In genomic region chr2:3459185-3460015, GRCh38 we compare ENCODE assay signal across 13 cellular contexts. TPM values are rescaled to one million over a fixed set of nuclear protein-coding genes. Genes with fewer than 3 reads are reported as not detected.
DNase-seq lines count a peak whose midpoint lies in the region; ATAC-seq, FAIRE-seq and TF ChIP-seq lines count a peak whose summit lies in the region.
"Had no signal": no experiment of that assay in that cellular context is flagged by ENCODE, and none has a peak within 500 bp of the region (broad histone marks: within the 10 kb centered on the region; RNA-seq: fewer than 3 reads in every experiment).

No MANE protein-coding gene starts in this region.

- intact Hi-C loops in pancreas (cut with DNase I) = no loop called here

- peak overlapping the region in 8 of 11 experiments; percentile 74 to 98 (median 90); a peak in 16 of 22 replicates for H3K4me2 ChIP-seq in BLaER1 treated with 17β-estradiol and CSF1 and Interleukin-3, amounts not matched to agents 10 nM and 100 nM

- peak overlapping the region in 2 of 11 experiments; percentile 23 to 25; a peak in 1 of 22 replicates for H3K9ac ChIP-seq in BLaER1 treated with 17β-estradiol and CSF1 and Interleukin-3, amounts not matched to agents 10 nM and 100 nM

- ATAC-seq in RWPE2 (ENCODE audit: low read depth) = no peak
- ATAC-seq in pancreas = peak; percentile 35 to 81 (median 60)
- ATAC-seq in GM21723 (IDR thresholded peaks at IDR 0.05; ENCODE audit: unreplicated experiment) = no peak

- DNase-seq in RWPE2 (ENCODE audit: low spot score) (peak; percentile 59), right atrium auricular region (ENCODE audit: low spot score) (peak; percentile 56), pancreas (peak in 5 of 6 donors; percentile 42 to 73 (median 49)), NCI-H1694 (lab: John Stamatoyannopoulos, UW) (no peak), COR-L47 (lab: John Stamatoyannopoulos, UW) (no peak), caudate nucleus (lab: John Stamatoyannopoulos, UW) (no peak)
- DNase-seq: activated gamma-delta T cell, AML-193, NCI-H2029 treated with DMSO at 0.1 percent for 48 hours, occipital lobe had no signal

- H4K20me1 ChIP-seq in BLaER1 treated with 17β-estradiol and CSF1 and Interleukin-3, amounts not matched to agents 10 nM and 100 nM = peaks cover 16 to 76% (median 51%) of the 10 kb centered on the region in 11 experiments; a peak in 20 of 22 replicates

- H3K27me3 ChIP-seq in BLaER1 treated with 17β-estradiol and CSF1 and Interleukin-3, amounts not matched to agents 10 nM and 100 nM = peaks cover 17 to 50% (median 35%) of the 10 kb centered on the region in 11 experiments; a peak in 20 of 22 replicates
- H3K27me3 ChIP-seq in RWPE2 (ENCODE audit: insufficient read depth, poor library complexity, severe bottlenecking) = no peaks in the 10 kb centered on the region
- H3K27me3 ChIP-seq in right atrium auricular region = no peaks in the 10 kb centered on the region
- H3K27me3 ChIP-seq in pancreas = no peaks in the 10 kb centered on the region

- H3K9me3 ChIP-seq in BLaER1 treated with 17β-estradiol and CSF1 and Interleukin-3, amounts not matched to agents 10 nM and 100 nM (replicated peaks in 1 of 11) = peaks cover 0 to 9% (median 0%) of the 10 kb centered on the region in 11 experiments; a peak in 3 of 22 replicates
- H3K9me3 ChIP-seq in RWPE2 (ENCODE audit: severe bottlenecking) (no peaks in the 10 kb centered on the region), right atrium auricular region (no peaks in the 10 kb centered on the region), pancreas (no peaks in the 10 kb centered on the region)

- TF ChIP-seq CTCF in RWPE2 (IDR thresholded peaks at IDR 0.05; ENCODE audit: poor library complexity, severe bottlenecking) (no peak), right atrium auricular region (IDR thresholded peaks at IDR 0.05) (peak in 1 of 2 donors; percentile 42), pancreas (IDR thresholded peaks at IDR 0.05) (no peak)

- FAIRE-seq in pancreas (lab: Jason Lieb, UNC) = no peak
- FAIRE-seq: G401.6 had no signal

- 59 to 64% methylated on average over 25 of the region's 25 CpGs for WGBS in pancreas, 2 donors

- peaks cover 0 to 52% (median 21%) of the 10 kb centered on the region in 11 experiments; a peak in 17 of 22 replicates for H3K36me3 ChIP-seq in BLaER1 treated with 17β-estradiol and CSF1 and Interleukin-3, amounts not matched to agents 10 nM and 100 nM
- H3K36me3 ChIP-seq in RWPE2 (ENCODE audit: low read depth) (peaks cover 7% of the 10 kb centered on the region), right atrium auricular region (peaks cover 26% of the 10 kb centered on the region), pancreas (peaks cover 0 to 7% (median 3%) of the 10 kb centered on the region in 3 donors)

- H3K27ac ChIP-seq in BLaER1 treated with 17β-estradiol and CSF1 and Interleukin-3, amounts not matched to agents 10 nM and 100 nM = no peak overlapping the region
- H3K27ac ChIP-seq in RWPE2 (ENCODE audit: poor library complexity, severe bottlenecking) = no peak overlapping the region
- peak overlapping the region; percentile 73 to 90 for H3K27ac ChIP-seq in right atrium auricular region
- no peak overlapping the region for H3K27ac ChIP-seq in pancreas
- H3K27ac ChIP-seq in caudate nucleus (ENCODE audit: low read depth, low read length) = no peak overlapping the region

- peaks cover 20 to 93% (median 80%) of the 10 kb centered on the region in 10 experiments for H3K4me1 ChIP-seq in BLaER1 treated with 17β-estradiol and CSF1 and Interleukin-3, amounts not matched to agents 10 nM and 100 nM
- no peaks in the 10 kb centered on the region for H3K4me1 ChIP-seq in RWPE2 (ENCODE audit: insufficient read depth, poor library complexity, severe bottlenecking)
- peaks cover 0 to 43% of the 10 kb centered on the region in 2 donors for H3K4me1 ChIP-seq in right atrium auricular region
- no peaks in the 10 kb centered on the region for H3K4me1 ChIP-seq in pancreas

- no peak overlapping the region; a peak in 1 of 20 replicates for H3K4me3 ChIP-seq in BLaER1 treated with 17β-estradiol and CSF1 and Interleukin-3, amounts not matched to agents 10 nM and 100 nM
- H3K4me3 ChIP-seq in RWPE2 (ENCODE audit: severe bottlenecking) = no peak overlapping the region
- H3K4me3 ChIP-seq in right atrium auricular region = no peak overlapping the region
- no peak overlapping the region for H3K4me3 ChIP-seq in pancreas

RNA-seq across cellular contexts. Expression of gene ADI1, which starts 59.9 kb away (rescaled TPM):
- 100 to 1,000 TPM; 130 to 184 TPM for total RNA-seq in right atrium auricular region
- total RNA-seq in pancreas = 10 to 100 TPM in 5 of 6 donors, 1 to 10 TPM in 1; 9.9 to 26.0 (median 19.2) TPM
- 10 to 100 TPM; 17.8 to 29.7 TPM for polyA plus RNA-seq in pancreas

Comparison
In these comparisons a context has a peak if more than half of its experiments do, and no peak if none do; other contexts are left out.
1. H3K27ac ChIP-seq: peak in right atrium auricular region (2 of 2); none in BLaER1 treated with 17β-estradiol and CSF1 and Interleukin-3, amounts not matched to agents 10 nM and 100 nM (0 of 11), RWPE2 (single experiment), pancreas (0 of 4) and caudate nucleus (single experiment).
2. ATAC-seq: peak in pancreas (4 of 4); none in RWPE2 (single experiment) and GM21723 (single experiment).
3. DNase-seq: peak in RWPE2 (single experiment), right atrium auricular region (single experiment) and pancreas (5 of 6); none in NCI-H1694 (single experiment), COR-L47 (single experiment) and caudate nucleus (0 of 61).
4. RNA of gene ADI1, which starts 59.9 kb away (total RNA-seq): 130 to 184 TPM in right atrium auricular region; 9.9 to 26.0 TPM in pancreas; every median in the first group is over 4 times any median in the second.